8 cellular contexts compared by ENCODE assay signal in genomic region chr19:18192673-18193387, GRCh38. TPM values are rescaled to one million over a fixed set of nuclear protein-coding genes. Genes with fewer than 3 reads are reported as not detected.
DNase-seq lines count a peak whose midpoint lies in the region; TF ChIP-seq lines count a peak whose summit lies in the region.

Gene MPV17L2, plus strand, starts transcription at chr19:18193218. Its CDS starts 64 bp downstream, at chr19:18193282.

- H3K27ac ChIP-seq in subcutaneous abdominal adipose tissue (ENCODE audit: low read depth, low read length) = peak within 1 kb of the TSS; percentile 96

- peak within 1 kb of the TSS; percentile 65 for H2AFZ ChIP-seq in neuron (ENCODE audit: low read depth, low read length)

- POLR2A ChIA-PET in HEK293T (lab: Yijun Ruan, JAX) = interaction anchor here (0.7 to 2.6 kb wide), 14 partner anchors 9 to 260 kb away, joined by 3 to 16 read pairs (median 4); partner anchors contain the start of genes CCDC124 and JUND

- H3K4me3 ChIP-seq in neuron (ENCODE audit: low read length) (peak within 1 kb of the TSS; percentile 93), subcutaneous abdominal adipose tissue (ENCODE audit: low read depth in 1 of 5, low read length in 5 of 5) (peak within 1 kb of the TSS; percentile 74 to 86 (median 81))

- H3K36me3 Mint-ChIP-seq in activated naive CD4-positive, alpha-beta T cell treated with anti-CD3 and anti-CD28 coated beads for 36 hours (ENCODE audit: low read depth) = no peaks in the 10 kb centered on the region

- H3K36me3 ChIP-seq in neuron (ENCODE audit: insufficient read depth, low read length) = peaks cover 12% of the 10 kb centered on the region
- peaks cover 0 to 15% (median 12%) of the 10 kb centered on the region in 5 donors for H3K36me3 ChIP-seq in subcutaneous abdominal adipose tissue (ENCODE audit: control insufficient read depth in 5 of 5, insufficient read depth in 5 of 5, low read length in 5 of 5)

- CTCF ChIA-PET in HEK293T (lab: Yijun Ruan, JAX) = interaction anchor here (0.6 to 1.7 kb wide), 5 partner anchors 60 to 208 kb away, joined by 3 to 5 read pairs (median 3); no protein-coding TSS in a partner anchor
- CTCF ChIA-PET in activated naive CD4-positive, alpha-beta T cell treated with anti-CD3 and anti-CD28 coated beads for 36 hours (lab: Charles Lee) = interaction anchor here (0.6 to 3.5 kb wide), 10 partner anchors 11 to 198 kb away, joined by 3 to 28 read pairs (median 4); partner anchors contain the start of gene RAB3A

- H3K27me3 ChIP-seq in neuron (ENCODE audit: insufficient read depth, low read length) = no peaks in the 10 kb centered on the region
- no peaks in the 10 kb centered on the region for H3K27me3 ChIP-seq in subcutaneous abdominal adipose tissue (ENCODE audit: control insufficient read depth in 5 of 5, insufficient read depth in 4 of 5, low read length in 5 of 5)

- in situ Hi-C loops in SK-MEL-5 (cut with HindIII; ENCODE audit: low pct_unique_long_range_greater_than_20kb, low sequenced_read_pairs) = no loop called here

- H3K9me3 Mint-ChIP-seq in activated naive CD4-positive, alpha-beta T cell treated with anti-CD3 and anti-CD28 coated beads for 36 hours = no peaks in the 10 kb centered on the region

- DNase-seq in GDM1 (lab: John Stamatoyannopoulos, UW) = peak; percentile 100
- DNase-seq in HEK293T (ENCODE audit: extremely low spot score) = peak; percentile 89
- DNase-seq in MV-4-11 (lab: John Stamatoyannopoulos, UW) = peak; percentile 100
- DNase-seq in SK-MEL-5 (ENCODE audit: low read depth, low spot score) = peak; percentile 99
- peak; percentile 100 for DNase-seq in activated naive CD4-positive, alpha-beta T cell treated with anti-CD3 and anti-CD28 coated beads for 36 hours
- peak; percentile 100 for DNase-seq in foreskin melanocyte

- H3K9me3 ChIP-seq in neuron (ENCODE audit: low read length) (no peaks in the 10 kb centered on the region), subcutaneous abdominal adipose tissue (ENCODE audit: control insufficient read depth in 5 of 5, low read length in 5 of 5) (no peaks in the 10 kb centered on the region)

- intact Hi-C loops in activated naive CD4-positive, alpha-beta T cell treated with anti-CD3 and anti-CD28 coated beads for 36 hours (cut with micrococcal nuclease) = loop anchor here (1.0 to 5.0 kb wide), 11 partner anchors 11 to 329 kb away; partner anchors contain the start of genes ELL, LSM4, PGPEP1 and RAB3A

- H3K27ac Mint-ChIP-seq in activated naive CD4-positive, alpha-beta T cell treated with anti-CD3 and anti-CD28 coated beads for 36 hours = peak within 1 kb of the TSS; percentile 90

- peak within 1 kb of the TSS; percentile 68 to 89 (median 73) for H3K9ac ChIP-seq in subcutaneous abdominal adipose tissue (ENCODE audit: low read length in 5 of 5)

- H3K4me1 ChIP-seq in neuron (ENCODE audit: insufficient read depth, low read length) = peaks cover 14% of the 10 kb centered on the region
- peaks cover 9 to 29% (median 26%) of the 10 kb centered on the region in 5 donors for H3K4me1 ChIP-seq in subcutaneous abdominal adipose tissue (ENCODE audit: control insufficient read depth in 5 of 5, insufficient read depth in 5 of 5, low read length in 5 of 5)

- peak within 1 kb of the TSS; percentile 83 for H3K4me3 Mint-ChIP-seq in activated naive CD4-positive, alpha-beta T cell treated with anti-CD3 and anti-CD28 coated beads for 36 hours

- peaks cover 19% of the 10 kb centered on the region for H3K4me1 Mint-ChIP-seq in activated naive CD4-positive, alpha-beta T cell treated with anti-CD3 and anti-CD28 coated beads for 36 hours (ENCODE audit: low read depth)

- H3K27me3 Mint-ChIP-seq in activated naive CD4-positive, alpha-beta T cell treated with anti-CD3 and anti-CD28 coated beads for 36 hours (ENCODE audit: low read depth) = no peaks in the 10 kb centered on the region

TF ChIP-seq in HEK293T, 16 proteins besides CTCF, POLR2A, EP300 and RAD21:
- TF ChIP-seq SP1 (IDR thresholded peaks at IDR 0.05) = peak; percentile 95
- 0 out of 2 replicates have a peak, but pooled peaks have one; percentile 51 for TF ChIP-seq HDGF (IDR thresholded peaks at IDR 0.05; ENCODE audit: borderline replicate concordance)
- TF ChIP-seq TARDBP (IDR thresholded peaks at IDR 0.05) = no peak
- TF ChIP-seq PKNOX1 (IDR thresholded peaks at IDR 0.05) = no peak; the same call in 1 of the 2 replicates
- TF ChIP-seq NFRKB (IDR thresholded peaks at IDR 0.05) = no peak

RNA-seq across cellular contexts. Expression of gene MPV17L2, which starts in this region (rescaled TPM):
- 17.4 and 18.0 TPM in 2 replicates for total RNA-seq in SK-MEL-5 (2014; rRNA removed; shearing (Covaris generic))
- polyA plus RNA-seq in SK-MEL-5 (2015; cell fraction: cytosol; rRNA removed) = 24.6 and 35.7 TPM in 2 replicates
- 9.9 and 10.3 TPM in 2 replicates for polyA plus RNA-seq in SK-MEL-5 (2015; cell fraction: nucleus; rRNA removed)
- total RNA-seq in activated naive CD4-positive, alpha-beta T cell treated with anti-CD3 and anti-CD28 coated beads for 36 hours = 1 to 10 TPM; 6.3 to 6.5 TPM

Comparison
In these comparisons a context has a peak if more than half of its experiments do, and no peak if none do; other contexts are left out.
1. Peak in every context shown above with its lines: DNase-seq, H3K4me3 ChIP-seq and H3K27ac ChIP-seq.